23 cellular contexts compared by ENCODE assay signal in genomic region chr2:16128746-16129610, GRCh38.
"Had no signal": no experiment of that assay in that cellular context is flagged by ENCODE, and none has a peak within 500 bp of the region (broad histone marks: within the 10 kb centered on the region; RNA-seq: fewer than 3 reads in every experiment).

No MANE protein-coding gene starts in this region.

- H3K36me3 ChIP-seq: ovary, right lobe of liver, thoracic aorta, transverse colon, upper lobe of right lung, uterus had no signal

- H3K4me1 ChIP-seq: right lobe of liver, upper lobe of right lung, uterus had no signal

- H3K27me3 ChIP-seq: ovary, right lobe of liver, transverse colon, upper lobe of right lung, uterus had no signal

- H3K4me3 ChIP-seq: lung, ovary, right lobe of liver, thoracic aorta, transverse colon, upper lobe of right lung, uterus had no signal

- H3K27ac ChIP-seq: ovary, right lobe of liver, thoracic aorta, transverse colon, upper lobe of right lung, uterus had no signal

- H3K27ac Mint-ChIP-seq: dendritic cell treated with granulocyte-macrophage colony-stimulating factor and Interleukin-4, amounts not matched to agents 40 ng/mL and 50 ng/mL, for 4 days; memory B cell; naive B cell; natural killer cell treated with Interleukin-12 subunit alpha and Interleukin-12 subunit beta and Interleukin-15 and Interleukin-18, amount 100 ng/mL, for 72 hours; stimulated activated naive B cell treated with anti-CD40 and anti-IgM and Interleukin-4, amounts not matched to agents 10 μg/mL and 1 μg/mL and 100 μg/mL, for 72 hours; stimulated activated naive CD8-positive, alpha-beta T cell treated with anti-CD3 and anti-CD28 coated beads, Interleukin-15, Interleukin-2, amounts not matched to agents 100 ng/mL and 50 ng/mL, for 24 hours had no signal

- H3K9me3 Mint-ChIP-seq: dendritic cell treated with granulocyte-macrophage colony-stimulating factor and Interleukin-4, amounts not matched to agents 40 ng/mL and 50 ng/mL, for 4 days; natural killer cell treated with Interleukin-12 subunit alpha and Interleukin-12 subunit beta and Interleukin-15 and Interleukin-18, amount 100 ng/mL, for 72 hours; neural crest cell; stimulated activated naive CD8-positive, alpha-beta T cell treated with anti-CD3 and anti-CD28 coated beads, Interleukin-15, Interleukin-2, amounts not matched to agents 100 ng/mL and 50 ng/mL, for 24 hours had no signal

- DNase-seq: effector memory CD4-positive, alpha-beta T cell; erythroblast; kidney; naive B cell; nucleus accumbens; ovary; posterior cingulate gyrus; right lobe of liver; small intestine; stimulated activated CD4-positive, alpha-beta T cell treated with anti-CD3 and anti-CD28 coated beads, Interleukin-15, amount 100 ng/mL, for 24 hours; stimulated activated CD4-positive, alpha-beta T cell treated with anti-CD3 and anti-CD28 coated beads, Interleukin-2, amount 100 ng/mL, for 48 hours; stimulated activated naive B cell treated with anti-CD40 and anti-IgM and Interleukin-4, amounts not matched to agents 10 μg/mL and 1 μg/mL and 100 μg/mL, for 72 hours; transverse colon; upper lobe of right lung; uterus had no signal

- H3K4me3 Mint-ChIP-seq: dendritic cell treated with granulocyte-macrophage colony-stimulating factor and Interleukin-4, amounts not matched to agents 40 ng/mL and 50 ng/mL, for 4 days; memory B cell; naive B cell; natural killer cell treated with Interleukin-12 subunit alpha and Interleukin-12 subunit beta and Interleukin-15 and Interleukin-18, amount 100 ng/mL, for 72 hours; neural crest cell; stimulated activated naive B cell treated with anti-CD40 and anti-IgM and Interleukin-4, amounts not matched to agents 10 μg/mL and 1 μg/mL and 100 μg/mL, for 72 hours; stimulated activated naive CD8-positive, alpha-beta T cell treated with anti-CD3 and anti-CD28 coated beads, Interleukin-15, Interleukin-2, amounts not matched to agents 100 ng/mL and 50 ng/mL, for 24 hours had no signal

- H3K9me3 ChIP-seq: ovary, right lobe of liver, thoracic aorta, transverse colon, upper lobe of right lung, uterus had no signal

- H3K36me3 Mint-ChIP-seq: memory B cell; naive B cell; natural killer cell treated with Interleukin-12 subunit alpha and Interleukin-12 subunit beta and Interleukin-15 and Interleukin-18, amount 100 ng/mL, for 72 hours; stimulated activated naive B cell treated with anti-CD40 and anti-IgM and Interleukin-4, amounts not matched to agents 10 μg/mL and 1 μg/mL and 100 μg/mL, for 72 hours had no signal

- ATAC-seq: left lobe of liver; natural killer cell treated with Interleukin-12 subunit alpha and Interleukin-12 subunit beta and Interleukin-15 and Interleukin-18, amount 100 ng/mL, for 72 hours; stimulated activated naive B cell treated with anti-CD40 and anti-IgM and Interleukin-4, amounts not matched to agents 10 μg/mL and 1 μg/mL and 100 μg/mL, for 72 hours; upper lobe of right lung had no signal

- H3K27me3 Mint-ChIP-seq: dendritic cell treated with granulocyte-macrophage colony-stimulating factor and Interleukin-4, amounts not matched to agents 40 ng/mL and 50 ng/mL, for 4 days; stimulated activated naive B cell treated with anti-CD40 and anti-IgM and Interleukin-4, amounts not matched to agents 10 μg/mL and 1 μg/mL and 100 μg/mL, for 72 hours; stimulated activated naive CD8-positive, alpha-beta T cell treated with anti-CD3 and anti-CD28 coated beads, Interleukin-15, Interleukin-2, amounts not matched to agents 100 ng/mL and 50 ng/mL, for 24 hours had no signal

- H3K4me1 Mint-ChIP-seq: memory B cell; naive B cell; stimulated activated naive B cell treated with anti-CD40 and anti-IgM and Interleukin-4, amounts not matched to agents 10 μg/mL and 1 μg/mL and 100 μg/mL, for 72 hours had no signal
